ENCODE assay signal across 26 cellular contexts in the genomic region with DNA sequence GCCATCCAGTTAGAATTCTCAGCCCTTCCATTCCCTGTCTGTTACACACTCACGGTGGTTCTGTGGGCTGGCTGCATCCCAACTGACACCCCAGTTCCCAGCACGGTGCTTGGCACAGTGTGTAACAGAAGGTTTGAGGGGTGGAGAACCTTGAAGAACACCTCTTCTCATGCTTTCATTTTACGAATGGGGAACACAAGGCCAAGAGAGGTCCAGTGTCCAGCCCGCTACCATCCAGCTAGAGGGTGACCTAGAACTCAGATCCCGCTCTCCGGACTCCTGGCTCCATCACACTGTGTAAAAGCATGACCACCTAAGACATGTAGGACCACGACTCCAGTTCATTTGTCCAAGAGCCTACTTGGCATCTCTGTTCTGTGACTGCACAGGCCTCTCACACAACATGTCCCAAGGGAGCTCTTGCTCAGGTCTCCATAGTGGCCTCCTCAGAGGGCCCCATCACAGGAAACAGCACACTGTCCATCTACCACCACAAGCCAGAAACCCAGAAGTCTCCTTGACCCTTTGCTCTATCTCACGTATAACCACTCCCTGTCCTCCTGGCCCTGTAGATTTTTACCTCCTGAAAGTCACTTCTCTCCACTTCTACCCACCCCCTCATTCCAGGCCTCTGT. TPM values are rescaled to one million over a fixed set of nuclear protein-coding genes. Genes with fewer than 3 reads are reported as not detected.
"Had no signal": no experiment of that assay in that cellular context is flagged by ENCODE, and none has a peak within 500 bp of the region (broad histone marks: within the 10 kb centered on the region; RNA-seq: fewer than 3 reads in every experiment).

No MANE protein-coding gene starts in this region.

- H3K27me3 ChIP-seq: ascending aorta had no signal

- H3K27ac Mint-ChIP-seq: activated CD4-positive, alpha-beta T cell treated with anti-CD3 and anti-CD28 coated beads, Interleukin-2, amount 10 ng/mL, durations not matched to agents 7 days and 5 days; activated CD8-positive, alpha-beta T cell treated with anti-CD3 and anti-CD28 coated beads for 36 hours; activated naive CD8-positive, alpha-beta T cell; activated T-helper 2 cell treated with anti-CD3 and anti-CD28 coated beads, Interferon-gamma antibody, Interleukin-2, Interleukin-4, amounts not matched to agents 10 μg/mL and 5 μg/mL and 100 μg/mL, durations not matched to agents 14 hours and 24 hours and 36 hours; memory B cell; nephron progenitor cell; T-helper 2 cell treated with Interferon-gamma antibody and Interleukin-4, amounts not matched to agents 5 μg/mL and 100 μg/mL, for 36 hours had no signal

- DNase-seq: activated CD4-positive, alpha-beta T cell treated with anti-CD3 and anti-CD28 coated beads, Interleukin-2, amount 10 ng/mL, durations not matched to agents 7 days and 5 days; activated CD4-positive, CD25-positive, alpha-beta regulatory T cell treated with anti-CD3 and anti-CD28 coated beads, Interleukin-2, amount 50 U/mL, for 72 hours; activated CD8-positive, alpha-beta T cell treated with anti-CD3 and anti-CD28 coated beads for 36 hours; activated naive CD4-positive, alpha-beta T cell; activated T-cell treated with anti-CD3 and anti-CD28 coated beads, Interleukin-2, amount 50 U/mL, for 4 hours; brain microvascular endothelial cell; central memory CD4-positive, alpha-beta T cell; colonic mucosa; heart right ventricle; islet precursor cell; left cardiac atrium; mucosa of descending colon; nephron progenitor cell; nucleus accumbens; stimulated activated CD4-positive, alpha-beta T cell treated with anti-CD3 and anti-CD28 coated beads, Interleukin-4, amount 100 ng/mL, for 24 hours; stimulated activated naive CD8-positive, alpha-beta T cell treated with anti-CD3 and anti-CD28 coated beads, Interleukin-15, Interleukin-2, amounts not matched to agents 100 U/mL and 50 U/mL, for 24 hours had no signal

- H3K36me3 ChIP-seq: adrenal gland, ascending aorta, brain microvascular endothelial cell, colonic mucosa, heart right ventricle had no signal

- H3K9me3 Mint-ChIP-seq: activated CD4-positive, alpha-beta T cell treated with anti-CD3 and anti-CD28 coated beads, Interleukin-2, amount 10 ng/mL, durations not matched to agents 7 days and 5 days; activated CD8-positive, alpha-beta T cell treated with anti-CD3 and anti-CD28 coated beads for 36 hours; activated T-cell treated with anti-CD3 and anti-CD28 coated beads, Interleukin-2, amount 50 U/mL, for 4 hours; activated T-helper 2 cell treated with anti-CD3 and anti-CD28 coated beads, Interferon-gamma antibody, Interleukin-2, Interleukin-4, amounts not matched to agents 10 μg/mL and 5 μg/mL and 100 μg/mL, durations not matched to agents 14 hours and 24 hours and 36 hours; memory B cell; nephron progenitor cell; T-helper 2 cell treated with Interferon-gamma antibody and Interleukin-4, amounts not matched to agents 5 μg/mL and 100 μg/mL, for 36 hours had no signal

- H3K9me3 ChIP-seq: adrenal gland, ascending aorta, colonic mucosa, heart right ventricle, mucosa of descending colon had no signal

- H3K27ac ChIP-seq: adrenal gland, ascending aorta, brain microvascular endothelial cell, colonic mucosa, epithelial cell of prostate, heart right ventricle, VCaP had no signal

- H3K4me3 Mint-ChIP-seq: activated CD4-positive, alpha-beta T cell treated with anti-CD3 and anti-CD28 coated beads, Interleukin-2, amount 10 ng/mL, durations not matched to agents 7 days and 5 days; activated CD8-positive, alpha-beta T cell treated with anti-CD3 and anti-CD28 coated beads for 36 hours; activated naive CD8-positive, alpha-beta T cell; activated T-cell treated with anti-CD3 and anti-CD28 coated beads, Interleukin-2, amount 50 U/mL, for 4 hours; memory B cell; nephron progenitor cell; T-helper 2 cell treated with Interferon-gamma antibody and Interleukin-4, amounts not matched to agents 5 μg/mL and 100 μg/mL, for 36 hours had no signal

- H3K36me3 Mint-ChIP-seq: activated naive CD8-positive, alpha-beta T cell; memory B cell had no signal

- ATAC-seq: activated CD8-positive, alpha-beta T cell treated with anti-CD3 and anti-CD28 coated beads for 36 hours; activated T-cell treated with anti-CD3 and anti-CD28 coated beads, Interleukin-2, amount 50 U/mL, for 4 hours; heart right ventricle; left cardiac atrium; mucosa of descending colon; SK-N-SH treated with all-trans-retinoic acid at 6 μM for 48 hours; stimulated activated naive CD8-positive, alpha-beta T cell treated with anti-CD3 and anti-CD28 coated beads, Interleukin-15, Interleukin-2, amounts not matched to agents 100 U/mL and 50 U/mL, for 24 hours had no signal

- H3K4me3 ChIP-seq: adrenal gland, ascending aorta, colonic mucosa, heart right ventricle, mucosa of descending colon had no signal

RNA-seq across cellular contexts. Expression of a gene that starts 2.8 kb away (rescaled TPM):
- total RNA-seq: renal cortical epithelial cell had no signal
